Comparison of ENCODE assay signal across 1 cellular context in genomic region chr16:85092851-85093250, GRCh38.
TF ChIP-seq lines count a peak whose summit lies in the region.

No MANE protein-coding gene starts in this region.

TF ChIP-seq in K562, 482 proteins besides CTCF, POLR2A, EP300 and RAD21 (continued from another document):
- TF ChIP-seq, protein P1, sequence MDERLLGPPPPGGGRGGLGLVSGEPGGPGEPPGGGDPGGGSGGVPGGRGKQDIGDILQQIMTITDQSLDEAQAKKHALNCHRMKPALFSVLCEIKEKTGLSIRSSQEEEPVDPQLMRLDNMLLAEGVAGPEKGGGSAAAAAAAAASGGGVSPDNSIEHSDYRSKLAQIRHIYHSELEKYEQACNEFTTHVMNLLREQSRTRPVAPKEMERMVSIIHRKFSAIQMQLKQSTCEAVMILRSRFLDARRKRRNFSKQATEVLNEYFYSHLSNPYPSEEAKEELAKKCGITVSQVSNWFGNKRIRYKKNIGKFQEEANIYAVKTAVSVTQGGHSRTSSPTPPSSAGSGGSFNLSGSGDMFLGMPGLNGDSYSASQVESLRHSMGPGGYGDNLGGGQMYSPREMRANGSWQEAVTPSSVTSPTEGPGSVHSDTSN (CRISPR knock-in tag; IDR thresholded peaks at IDR 0.05; ENCODE audit: low read depth) = no peak
- TF ChIP-seq, protein P1 (tag; conservative IDR thresholded peaks at IDR 0.05; ENCODE audit: low read depth) = no peak
- TF ChIP-seq E4F1 (CRISPR knock-in tag; IDR thresholded peaks at IDR 0.05; ENCODE audit: borderline replicate concordance) (no peak), ZFP1 (CRISPR knock-in tag; IDR thresholded peaks at IDR 0.05) (no peak), MECOM (CRISPR knock-in tag; IDR thresholded peaks at IDR 0.05) (no peak), CBFA2T3 (IDR thresholded peaks at IDR 0.05) (no peak), ZKSCAN1 (IDR thresholded peaks at IDR 0.05; ENCODE audit: low read depth, low read length) (no peak), RAD51 (IDR thresholded peaks at IDR 0.05; ENCODE audit: borderline replicate concordance, low read depth) (no peak), TCF7L2 (IDR thresholded peaks at IDR 0.05; ENCODE audit: low read depth, low read length) (no peak), TAL1 (IDR thresholded peaks at IDR 0.05) (no peak), RBM22 (IDR thresholded peaks at IDR 0.05; ENCODE audit: low read depth, low read length, poor library complexity, severe bottlenecking) (peak; percentile 51), FOXP1 (CRISPR knock-in tag; IDR thresholded peaks at IDR 0.05) (peak; percentile 43; the same call in 1 of the 2 replicates), POLR2G (IDR thresholded peaks at IDR 0.05; ENCODE audit: low read depth, low read length) (peak; percentile 72), LCOR (CRISPR knock-in tag; IDR thresholded peaks at IDR 0.05) (no peak), ZNF41 (CRISPR knock-in tag; conservative IDR thresholded peaks at IDR 0.05) (no peak)
- TF ChIP-seq, protein P2, sequence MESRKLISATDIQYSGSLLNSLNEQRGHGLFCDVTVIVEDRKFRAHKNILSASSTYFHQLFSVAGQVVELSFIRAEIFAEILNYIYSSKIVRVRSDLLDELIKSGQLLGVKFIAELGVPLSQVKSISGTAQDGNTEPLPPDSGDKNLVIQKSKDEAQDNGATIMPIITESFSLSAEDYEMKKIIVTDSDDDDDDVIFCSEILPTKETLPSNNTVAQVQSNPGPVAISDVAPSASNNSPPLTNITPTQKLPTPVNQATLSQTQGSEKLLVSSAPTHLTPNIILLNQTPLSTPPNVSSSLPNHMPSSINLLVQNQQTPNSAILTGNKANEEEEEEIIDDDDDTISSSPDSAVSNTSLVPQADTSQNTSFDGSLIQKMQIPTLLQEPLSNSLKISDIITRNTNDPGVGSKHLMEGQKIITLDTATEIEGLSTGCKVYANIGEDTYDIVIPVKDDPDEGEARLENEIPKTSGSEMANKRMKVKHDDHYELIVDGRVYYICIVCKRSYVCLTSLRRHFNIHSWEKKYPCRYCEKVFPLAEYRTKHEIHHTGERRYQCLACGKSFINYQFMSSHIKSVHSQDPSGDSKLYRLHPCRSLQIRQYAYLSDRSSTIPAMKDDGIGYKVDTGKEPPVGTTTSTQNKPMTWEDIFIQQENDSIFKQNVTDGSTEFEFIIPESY (CRISPR knock-in tag; IDR thresholded peaks at IDR 0.05) = no peak
TF ChIP-seq in K562: peak in this region for 3.
